Comparison of ENCODE assay signal across 28 cellular contexts in genomic region chr18:73288813-73289212, GRCh38.
DNase-seq lines count a peak whose midpoint lies in the region; ATAC-seq and TF ChIP-seq lines count a peak whose summit lies in the region.
"Had no signal": no experiment of that assay in that cellular context is flagged by ENCODE, and none has a peak within 500 bp of the region (broad histone marks: within the 10 kb centered on the region; RNA-seq: fewer than 3 reads in every experiment).

No MANE protein-coding gene starts in this region.

- H3K9me2 ChIP-seq in GM23338 (ENCODE audit: insufficient read depth) = peaks cover 10% of the 10 kb centered on the region; the same call in 1 of the 2 replicates
- H3K9me2 ChIP-seq: SK-N-SH had no signal

- ATAC-seq in GM23338 (no peak), HG02970 (IDR thresholded peaks at IDR 0.05; ENCODE audit: low FRiP score, unreplicated experiment) (no peak), HG03159 (IDR thresholded peaks at IDR 0.05; ENCODE audit: unreplicated experiment) (no peak)
- no peak for ATAC-seq in stimulated activated naive B cell treated with anti-CD40 and anti-IgM and Interleukin-4, amounts not matched to agents 10 μg/mL and 1 μg/mL and 100 μg/mL, for 72 hours (replicated peaks)
- ATAC-seq: CD8-positive, alpha-beta T cell; Panc1 had no signal

- H4K20me1 ChIP-seq in GM23338 (replicated peaks; ENCODE audit: insufficient read depth) = no peaks in the 10 kb centered on the region

- H3K27ac ChIP-seq in GM23338 (ENCODE audit: low read depth) = no peak overlapping the region
- H3K27ac ChIP-seq in epithelial cell of prostate = no peak overlapping the region
- H3K27ac ChIP-seq: C4-2B, GM23248 had no signal

- intact Hi-C loops in Calu3 (cut with micrococcal nuclease; ENCODE audit: unreplicated experiment) = no loop called here

- H2AFZ ChIP-seq in GM23338 = 0 out of 2 replicates have a peak overlapping the region, but pooled peaks have one; percentile 43
- H2AFZ ChIP-seq: GM23248 had no signal

- no peak overlapping the region for H3K4me3 Mint-ChIP-seq in Calu3 (ENCODE audit: low read depth, unreplicated experiment)
- H3K4me3 Mint-ChIP-seq in GM23338 = no peak overlapping the region
- H3K4me3 Mint-ChIP-seq in stimulated activated naive B cell treated with anti-CD40 and anti-IgM and Interleukin-4, amounts not matched to agents 10 μg/mL and 1 μg/mL and 100 μg/mL, for 72 hours = no peak overlapping the region
- H3K4me3 Mint-ChIP-seq: B cell; CD8-positive, alpha-beta T cell; H9; IgD-negative memory B cell; T-helper 1 cell treated with Interleukin-12 subunit alpha and Interleukin-12 subunit beta and Interleukin-4 antibody, amounts not matched to agents 30 μg/mL and 1 μg/mL, for 36 hours had no signal

- no peaks in the 10 kb centered on the region for H3K4me1 ChIP-seq in GM23338 (ENCODE audit: insufficient read depth)
- H3K4me1 ChIP-seq: Caco-2 had no signal

- H3K27me3 Mint-ChIP-seq in Calu3 (ENCODE audit: unreplicated experiment) (no peaks in the 10 kb centered on the region), GM23338 (ENCODE audit: insufficient read depth, low read depth, poor library complexity) (peaks cover 2% of the 10 kb centered on the region)
- no peaks in the 10 kb centered on the region for H3K27me3 Mint-ChIP-seq in stimulated activated naive B cell treated with anti-CD40 and anti-IgM and Interleukin-4, amounts not matched to agents 10 μg/mL and 1 μg/mL and 100 μg/mL, for 72 hours
- H3K27me3 Mint-ChIP-seq: B cell, IgD-negative memory B cell had no signal

- no peaks in the 10 kb centered on the region for H3F3A ChIP-seq in GM23338 (replicated peaks; ENCODE audit: low read depth)

- H3K27ac Mint-ChIP-seq in Calu3 (ENCODE audit: unreplicated experiment) (peak overlapping the region; percentile 20), GM23338 (no peak overlapping the region)
- H3K27ac Mint-ChIP-seq in stimulated activated naive B cell treated with anti-CD40 and anti-IgM and Interleukin-4, amounts not matched to agents 10 μg/mL and 1 μg/mL and 100 μg/mL, for 72 hours = no peak overlapping the region
- H3K27ac Mint-ChIP-seq: B cell; CD8-positive, alpha-beta T cell; H9; IgD-negative memory B cell; T-helper 1 cell treated with Interleukin-12 subunit alpha and Interleukin-12 subunit beta and Interleukin-4 antibody, amounts not matched to agents 30 μg/mL and 1 μg/mL, for 36 hours had no signal

- no peak overlapping the region for H3K4me3 ChIP-seq in GM23338
- H3K4me3 ChIP-seq: GM23248 had no signal

- H3K4me2 ChIP-seq in GM23338 = no peak overlapping the region
- H3K4me2 ChIP-seq: SK-N-SH had no signal

- peaks cover 11% of the 10 kb centered on the region for H3K4me1 Mint-ChIP-seq in Calu3 (ENCODE audit: low read depth, unreplicated experiment)
- peaks cover 4% of the 10 kb centered on the region; the same call in 2 of the 3 replicates for H3K4me1 Mint-ChIP-seq in GM23338
- no peaks in the 10 kb centered on the region for H3K4me1 Mint-ChIP-seq in stimulated activated naive B cell treated with anti-CD40 and anti-IgM and Interleukin-4, amounts not matched to agents 10 μg/mL and 1 μg/mL and 100 μg/mL, for 72 hours
- H3K4me1 Mint-ChIP-seq: B cell, IgD-negative memory B cell had no signal

- H3K27me3 ChIP-seq in GM23338 (ENCODE audit: insufficient read depth) = no peaks in the 10 kb centered on the region

- DNase-seq in Calu3 = peak; percentile 27
- DNase-seq in GM23338 (ENCODE audit: low spot score) = no peak
- DNase-seq in RPMI8226 = peak; percentile 3
- peak; percentile 16 for DNase-seq in epithelial cell of prostate (ENCODE audit: low read depth, low spot score)
- DNase-seq in stimulated activated naive B cell treated with anti-CD40 and anti-IgM and Interleukin-4, amounts not matched to agents 10 μg/mL and 1 μg/mL and 100 μg/mL, for 72 hours = no peak
- DNase-seq: Caco-2; CD8-positive, alpha-beta T cell; DMS153; GM23248; H9; NCI-H1092; NCI-H1417 treated with DMSO at 0.1 percent for 48 hours; NCI-H187 treated with DMSO at 0.1 percent for 48 hours; NCI-H2171 treated with DMSO at 0.1 percent for 48 hours; NCI-H345; NCI-H524; NCI-H774; NK-92 treated with Interleukin-12 subunit alpha and Interleukin-12 subunit beta, amount 100 ng/mL, for 24 hours; SIG-M5; SK-N-SH; SW 1271 had no signal

- no peaks in the 10 kb centered on the region for H3K79me2 ChIP-seq in GM23338 (replicated peaks; ENCODE audit: insufficient read depth)

- TF ChIP-seq CTCF in Calu3 (IDR thresholded peaks at IDR 0.05; ENCODE audit: unreplicated experiment) (no peak), GM23338 (conservative IDR thresholded peaks at IDR 0.05; ENCODE audit: low read depth in 2 of 2) (no peak)

- no TSS peak for BruUV-seq in Calu3 (replicated peaks; lab: Mats Ljungman, UMichigan)

- no peaks in the 10 kb centered on the region for H3K36me3 ChIP-seq in GM23338 (ENCODE audit: insufficient read depth)

- H3K36me3 Mint-ChIP-seq in Calu3 (ENCODE audit: insufficient read depth, unreplicated experiment) (no peaks in the 10 kb centered on the region), GM23338 (ENCODE audit: low read depth) (no peaks in the 10 kb centered on the region; the same call in 2 of the 3 replicates)
- H3K36me3 Mint-ChIP-seq in stimulated activated naive B cell treated with anti-CD40 and anti-IgM and Interleukin-4, amounts not matched to agents 10 μg/mL and 1 μg/mL and 100 μg/mL, for 72 hours = no peaks in the 10 kb centered on the region
- H3K36me3 Mint-ChIP-seq: CD8-positive, alpha-beta T cell; IgD-negative memory B cell had no signal

- H3K9me3 Mint-ChIP-seq in Calu3 (ENCODE audit: low read depth, unreplicated experiment) (no peaks in the 10 kb centered on the region), GM23338 (no peaks in the 10 kb centered on the region)
- no peaks in the 10 kb centered on the region for H3K9me3 Mint-ChIP-seq in stimulated activated naive B cell treated with anti-CD40 and anti-IgM and Interleukin-4, amounts not matched to agents 10 μg/mL and 1 μg/mL and 100 μg/mL, for 72 hours
- H3K9me3 Mint-ChIP-seq: CD8-positive, alpha-beta T cell; T-helper 1 cell treated with Interleukin-12 subunit alpha and Interleukin-12 subunit beta and Interleukin-4 antibody, amounts not matched to agents 30 μg/mL and 1 μg/mL, for 36 hours had no signal

- CTCF ChIA-PET in Calu3 (lab: Charles Lee) = interaction anchor here (0.6 kb wide), 1 partner anchor 169 kb away, joined by 3 read pairs; no protein-coding TSS in a partner anchor

TF ChIP-seq in GM23338, 12 proteins besides CTCF, POLR2A, EP300 and RAD21 (continues in another document):
- TF ChIP-seq ZNF331 (CRISPR knock-in tag; IDR thresholded peaks at IDR 0.05; ENCODE audit: low read depth) = no peak
- TF ChIP-seq STAT1 (IDR thresholded peaks at IDR 0.05; ENCODE audit: unreplicated experiment) = no peak
- TF ChIP-seq EZH2phosphoT487 (IDR thresholded peaks at IDR 0.05; ENCODE audit: unreplicated experiment) = no peak
- no peak for TF ChIP-seq NANOG (IDR thresholded peaks at IDR 0.05; ENCODE audit: borderline replicate concordance)

Comparison
In these comparisons a context has a peak if more than half of its experiments do, and no peak if none do; other contexts are left out.
1. DNase-seq: peak in Calu3 (single experiment), RPMI8226 (single experiment) and epithelial cell of prostate (single experiment); none in GM23338 (single experiment) and stimulated activated naive B cell treated with anti-CD40 and anti-IgM and Interleukin-4, amounts not matched to agents 10 μg/mL and 1 μg/mL and 100 μg/mL, for 72 hours (single experiment).